21 cellular contexts compared by ENCODE assay signal in genomic region chr9:120378680-120379079, GRCh38.
"Had no signal": no experiment of that assay in that cellular context is flagged by ENCODE, and none has a peak within 500 bp of the region (broad histone marks: within the 10 kb centered on the region; RNA-seq: fewer than 3 reads in every experiment).

No MANE protein-coding gene starts in this region.

- DNase-seq: dermis blood vessel endothelial cell; effector memory CD4-positive, alpha-beta T cell; kidney; natural killer cell; occipital lobe; ovary; psoas muscle; right cardiac atrium; stimulated activated CD4-positive, alpha-beta T cell treated with anti-CD3 and anti-CD28 coated beads, Interleukin-1b, Interleukin-23, amount 100 ng/mL, for 48 hours; stimulated activated CD4-positive, alpha-beta T cell treated with anti-CD3 and anti-CD28 coated beads, Interleukin-4, amount 100 ng/mL, for 1 hour; stimulated activated CD8-positive, alpha-beta memory T cell treated with anti-CD3 and anti-CD28 coated beads, Interleukin-4, amount 100 ng/mL, for 48 hours; stimulated activated naive CD4-positive, alpha-beta T cell; stimulated activated naive CD8-positive, alpha-beta T cell treated with anti-CD3 and anti-CD28 coated beads, Interleukin-15, amount 100 ng/mL, for 72 hours; transverse colon had no signal

- H3K9me3 ChIP-seq: ovary, psoas muscle, vagina had no signal

- H3K36me3 ChIP-seq: esophagus muscularis mucosa, ovary, suprapubic skin, transverse colon, vagina had no signal

- H3K4me1 ChIP-seq: esophagus muscularis mucosa, psoas muscle, suprapubic skin, transverse colon, vagina had no signal

- ATAC-seq: left lobe of liver; natural killer cell; psoas muscle; right cardiac atrium; stimulated activated naive CD8-positive, alpha-beta T cell treated with anti-CD3 and anti-CD28 coated beads, Interleukin-15, amount 100 ng/mL, for 72 hours had no signal

- H3K4me3 ChIP-seq: coronary artery, esophagus muscularis mucosa, lung, ovary, psoas muscle, skin epidermis, suprapubic skin, transverse colon, vagina had no signal

- H3K27me3 ChIP-seq: esophagus muscularis mucosa, ovary, suprapubic skin, transverse colon, vagina had no signal

- H3K27ac ChIP-seq: coronary artery, esophagus muscularis mucosa, ovary, psoas muscle, skin epidermis, suprapubic skin, transverse colon, vagina had no signal
